ENCODE assay signal across 31 cellular contexts in genomic region chr3:138591392-138591791, GRCh38.
"Had no signal": no experiment of that assay in that cellular context is flagged by ENCODE, and none has a peak within 500 bp of the region (broad histone marks: within the 10 kb centered on the region; RNA-seq: fewer than 3 reads in every experiment).

No MANE protein-coding gene starts in this region.

- H3K27ac Mint-ChIP-seq: activated CD4-positive, alpha-beta memory T cell treated with anti-CD3 and anti-CD28 coated beads for 36 hours; activated CD4-positive, alpha-beta T cell treated with anti-CD3 and anti-CD28 coated beads for 36 hours; activated CD4-positive, alpha-beta T cell treated with anti-CD3 and anti-CD28 coated beads, Interleukin-2, amount 10 ng/mL, durations not matched to agents 24 days and 14 days; activated CD8-positive, alpha-beta memory T cell treated with anti-CD3 and anti-CD28 coated beads, Interleukin-2, amount 10 ng/mL, durations not matched to agents 7 days and 5 days; activated CD8-positive, alpha-beta T cell treated with anti-CD3 and anti-CD28 coated beads, Interleukin-2, amount 10 ng/mL, durations not matched to agents 7 days and 5 days; activated naive CD8-positive, alpha-beta T cell; activated T-helper 17 cell treated with anti-CD3 and anti-CD28 coated beads, Interleukin-2, amount 50 U/mL, for 72 hours; dendritic cell treated with granulocyte-macrophage colony-stimulating factor and Interleukin-4, amounts not matched to agents 40 ng/mL and 50 ng/mL, for 4 days had no signal

- H3K27me3 Mint-ChIP-seq: activated CD4-positive, alpha-beta memory T cell treated with anti-CD3 and anti-CD28 coated beads for 36 hours; activated CD4-positive, alpha-beta T cell treated with anti-CD3 and anti-CD28 coated beads for 36 hours; activated CD8-positive, alpha-beta memory T cell treated with anti-CD3 and anti-CD28 coated beads, Interleukin-2, amount 10 ng/mL, durations not matched to agents 7 days and 5 days; activated naive CD8-positive, alpha-beta T cell; activated T-helper 17 cell treated with anti-CD3 and anti-CD28 coated beads, Interleukin-2, amount 50 U/mL, for 72 hours had no signal

- H3K4me3 ChIP-seq: body of pancreas, coronary artery, esophagus squamous epithelium, gastroesophageal sphincter, heart right ventricle had no signal

- H3K9me3 ChIP-seq: body of pancreas, esophagus squamous epithelium, gastroesophageal sphincter, heart right ventricle had no signal

- H3K27ac ChIP-seq: body of pancreas, coronary artery, epithelial cell of prostate, esophagus squamous epithelium, gastroesophageal sphincter, heart right ventricle had no signal

- H3K4me3 Mint-ChIP-seq: activated CD4-positive, alpha-beta memory T cell treated with anti-CD3 and anti-CD28 coated beads for 36 hours; activated CD4-positive, alpha-beta T cell treated with anti-CD3 and anti-CD28 coated beads for 36 hours; activated CD4-positive, alpha-beta T cell treated with anti-CD3 and anti-CD28 coated beads, Interleukin-2, amount 10 ng/mL, durations not matched to agents 24 days and 14 days; activated CD8-positive, alpha-beta memory T cell treated with anti-CD3 and anti-CD28 coated beads, Interleukin-2, amount 10 ng/mL, durations not matched to agents 7 days and 5 days; activated CD8-positive, alpha-beta T cell treated with anti-CD3 and anti-CD28 coated beads, Interleukin-2, amount 10 ng/mL, durations not matched to agents 7 days and 5 days; activated naive CD8-positive, alpha-beta T cell; activated T-helper 17 cell treated with anti-CD3 and anti-CD28 coated beads, Interleukin-2, amount 50 U/mL, for 72 hours; dendritic cell treated with granulocyte-macrophage colony-stimulating factor and Interleukin-4, amounts not matched to agents 40 ng/mL and 50 ng/mL, for 4 days had no signal

- ATAC-seq: activated CD4-positive, alpha-beta T cell treated with anti-CD3 and anti-CD28 coated beads for 36 hours; activated CD8-positive, alpha-beta memory T cell treated with anti-CD3 and anti-CD28 coated beads, Interleukin-2, amount 10 ng/mL, durations not matched to agents 7 days and 5 days; activated CD8-positive, alpha-beta T cell treated with anti-CD3 and anti-CD28 coated beads, Interleukin-2, amount 10 ng/mL, durations not matched to agents 7 days and 5 days; activated T-helper 17 cell treated with anti-CD3 and anti-CD28 coated beads, Interleukin-2, amount 50 U/mL, for 72 hours; body of pancreas; gastroesophageal sphincter; heart right ventricle had no signal

- H3K9me3 Mint-ChIP-seq: activated CD4-positive, alpha-beta memory T cell treated with anti-CD3 and anti-CD28 coated beads for 36 hours; activated T-helper 17 cell treated with anti-CD3 and anti-CD28 coated beads, Interleukin-2, amount 50 U/mL, for 72 hours; dendritic cell treated with granulocyte-macrophage colony-stimulating factor and Interleukin-4, amounts not matched to agents 40 ng/mL and 50 ng/mL, for 4 days had no signal

- H3K4me1 Mint-ChIP-seq: activated T-helper 17 cell treated with anti-CD3 and anti-CD28 coated beads, Interleukin-2, amount 50 U/mL, for 72 hours had no signal

- H3K27me3 ChIP-seq: body of pancreas, dorsolateral prefrontal cortex, esophagus squamous epithelium, gastroesophageal sphincter had no signal

- DNase-seq: activated CD4-positive, alpha-beta memory T cell treated with anti-CD3 and anti-CD28 coated beads for 36 hours; activated CD4-positive, alpha-beta T cell treated with anti-CD3 and anti-CD28 coated beads for 36 hours; activated CD4-positive, alpha-beta T cell treated with anti-CD3 and anti-CD28 coated beads, Interleukin-2, amount 10 ng/mL, durations not matched to agents 24 days and 14 days; activated CD4-positive, CD25-positive, alpha-beta regulatory T cell; activated CD4-positive, CD25-positive, alpha-beta regulatory T cell treated with anti-CD3 and anti-CD28 coated beads, Interleukin-2, amount 50 U/mL, for 72 hours; activated CD8-positive, alpha-beta memory T cell treated with anti-CD3 and anti-CD28 coated beads, Interleukin-2, amount 10 ng/mL, durations not matched to agents 7 days and 5 days; activated CD8-positive, alpha-beta memory T cell treated with anti-CD3 and anti-CD28 coated beads, Interleukin-2, amount 50 U/mL, for 4 hours; activated CD8-positive, alpha-beta T cell treated with anti-CD3 and anti-CD28 coated beads, Interleukin-2, amount 10 ng/mL, durations not matched to agents 7 days and 5 days; activated effector memory CD4-positive, alpha-beta T cell treated with Interleukin-2 at 50 U/mL for 16 hours; activated gamma-delta T cell treated with Interleukin-2 at 50 U/mL for 16 hours; activated naive CD4-positive, alpha-beta T cell treated with anti-CD3 and anti-CD28 coated beads, Interleukin-2, amount 50 U/mL, for 16 hours; activated naive CD4-positive, alpha-beta T cell treated with Interleukin-2 at 50 U/mL for 16 hours; activated T-cell treated with anti-CD3 and anti-CD28 coated beads, Interleukin-2, amount 50 U/mL, for 1 hour; amniotic stem cell; anterior cingulate cortex; body of pancreas; central memory CD4-positive, alpha-beta T cell; cerebellar nuclear complex; dorsolateral prefrontal cortex; effector memory CD4-positive, alpha-beta T cell; esophagus squamous epithelium; foreskin melanocyte; heart right ventricle; T-helper 1 cell; T-helper 2 cell had no signal
